21 cellular contexts compared by ENCODE assay signal in genomic region chr15:63530762-63531299, GRCh38. TPM values are rescaled to one million over a fixed set of nuclear protein-coding genes. Genes with fewer than 3 reads are reported as not detected.
A peak's percentile ranks its signal among the peaks of the same experiment; 100 is the strongest.
DNase-seq lines count a peak whose midpoint lies in the region; ATAC-seq and TF ChIP-seq lines count a peak whose summit lies in the region.
"Had no signal": no experiment of that assay in that cellular context is flagged by ENCODE, and none has a peak within 500 bp of the region (broad histone marks: within the 10 kb centered on the region; RNA-seq: fewer than 3 reads in every experiment).

No MANE protein-coding gene starts in this region.

- no peak overlapping the region for H2AFZ ChIP-seq in PC-9

- no peak overlapping the region for H2BK15ac ChIP-seq in mesendoderm (replicated peaks; ENCODE audit: low read depth)

- peak overlapping the region; percentile 79 for H3K27ac Mint-ChIP-seq in activated T-cell treated with anti-CD3 and anti-CD28 coated beads, Interleukin-2, amount 50 U/mL, for 24 hours
- H3K27ac Mint-ChIP-seq in activated naive CD8-positive, alpha-beta T cell, result peak overlapping the region; percentile 81
- peak overlapping the region; percentile 22 to 59 for H3K27ac Mint-ChIP-seq in stimulated activated naive CD8-positive, alpha-beta T cell treated with anti-CD3 and anti-CD28 coated beads, Interleukin-15, amount 100 ng/mL, for 72 hours

- H3K4me1 Mint-ChIP-seq in activated T-cell treated with anti-CD3 and anti-CD28 coated beads, Interleukin-2, amount 50 U/mL, for 24 hours (ENCODE audit: low read depth), result peaks cover 93% of the 10 kb centered on the region
- peaks cover 94% of the 10 kb centered on the region for H3K4me1 Mint-ChIP-seq in activated naive CD8-positive, alpha-beta T cell (ENCODE audit: low read depth)
- peaks cover 84% of the 10 kb centered on the region for H3K4me1 Mint-ChIP-seq in stimulated activated naive CD8-positive, alpha-beta T cell treated with anti-CD3 and anti-CD28 coated beads, Interleukin-15, amount 100 ng/mL, for 72 hours

- no CpG with 5 or more reads among the region's 3 CpGs for WGBS in mesendoderm (ENCODE audit: extremely low coverage, insufficient coverage, low lambda C conversion rate)

- peaks cover 42% of the 10 kb centered on the region for H3K36me3 Mint-ChIP-seq in activated T-cell treated with anti-CD3 and anti-CD28 coated beads, Interleukin-2, amount 50 U/mL, for 24 hours (ENCODE audit: low read depth)
- peaks cover 3% of the 10 kb centered on the region for H3K36me3 Mint-ChIP-seq in activated naive CD8-positive, alpha-beta T cell

- peak overlapping the region; percentile 7 for H3K4me3 Mint-ChIP-seq in activated T-cell treated with anti-CD3 and anti-CD28 coated beads, Interleukin-2, amount 50 U/mL, for 24 hours
- H3K4me3 Mint-ChIP-seq in activated naive CD8-positive, alpha-beta T cell, result peak overlapping the region; percentile 31
- peak overlapping the region; percentile 56 to 57 for H3K4me3 Mint-ChIP-seq in stimulated activated naive CD8-positive, alpha-beta T cell treated with anti-CD3 and anti-CD28 coated beads, Interleukin-15, amount 100 ng/mL, for 72 hours

- CTCF ChIA-PET in PC-9 (lab: Charles Lee), result no interaction called here

- no peaks in the 10 kb centered on the region for H3K27me3 Mint-ChIP-seq in activated T-cell treated with anti-CD3 and anti-CD28 coated beads, Interleukin-2, amount 50 U/mL, for 24 hours
- H3K27me3 Mint-ChIP-seq in activated naive CD8-positive, alpha-beta T cell, result no peaks in the 10 kb centered on the region
- no peaks in the 10 kb centered on the region for H3K27me3 Mint-ChIP-seq in stimulated activated naive CD8-positive, alpha-beta T cell treated with anti-CD3 and anti-CD28 coated beads, Interleukin-15, amount 100 ng/mL, for 72 hours

- H3K36me3 ChIP-seq in mesendoderm (ENCODE audit: control insufficient read depth, insufficient read depth, low read length), result no peaks in the 10 kb centered on the region
- no peaks in the 10 kb centered on the region for H3K36me3 ChIP-seq in PC-9 (ENCODE audit: low read depth)
- H3K36me3 ChIP-seq: ovary, transverse colon had no signal

- H3K27me3 ChIP-seq in mesendoderm (ENCODE audit: insufficient read depth, low read length, poor library complexity), result no peaks in the 10 kb centered on the region
- H3K27me3 ChIP-seq in PC-9 (ENCODE audit: insufficient read depth, low read depth), result no peaks in the 10 kb centered on the region
- H3K27me3 ChIP-seq: ovary, transverse colon had no signal

- H4K20me1 ChIP-seq in PC-9 (ENCODE audit: insufficient read depth), result peaks cover 7% of the 10 kb centered on the region; the same call in 1 of the 2 replicates

- peaks cover 5% of the 10 kb centered on the region for H3K79me2 ChIP-seq in mesendoderm (ENCODE audit: control insufficient read depth, insufficient read depth, low read length)
- peaks cover 93% of the 10 kb centered on the region for H3K79me2 ChIP-seq in PC-9 (ENCODE audit: low read depth)

- H3K4me2 ChIP-seq in mesendoderm (ENCODE audit: low read length) (no peak overlapping the region), PC-9 (no peak overlapping the region)

- H3K9me3 Mint-ChIP-seq in activated T-cell treated with anti-CD3 and anti-CD28 coated beads, Interleukin-2, amount 50 U/mL, for 24 hours, result no peaks in the 10 kb centered on the region
- H3K9me3 Mint-ChIP-seq in activated naive CD8-positive, alpha-beta T cell (ENCODE audit: low read depth), result no peaks in the 10 kb centered on the region
- no peaks in the 10 kb centered on the region for H3K9me3 Mint-ChIP-seq in stimulated activated naive CD8-positive, alpha-beta T cell treated with anti-CD3 and anti-CD28 coated beads, Interleukin-15, amount 100 ng/mL, for 72 hours
- H3K9me3 Mint-ChIP-seq: activated T-helper 2 cell treated with anti-CD3 and anti-CD28 coated beads, Interferon-gamma antibody, Interleukin-2, Interleukin-4, amounts not matched to agents 10 μg/mL and 5 μg/mL and 100 μg/mL, durations not matched to agents 14 hours and 24 hours and 36 hours had no signal

- H3K9me2 ChIP-seq in PC-9 (ENCODE audit: insufficient read depth), result no peaks in the 10 kb centered on the region

- peak; percentile 51 for ATAC-seq in GM21390 (IDR thresholded peaks at IDR 0.05; ENCODE audit: unreplicated experiment)
- peak; percentile 78 for ATAC-seq in stimulated activated naive CD8-positive, alpha-beta T cell treated with anti-CD3 and anti-CD28 coated beads, Interleukin-15, amount 100 ng/mL, for 72 hours
- ATAC-seq: esophagus mucosa had no signal

- no peak overlapping the region for H4K5ac ChIP-seq in mesendoderm (ENCODE audit: low read length)

- H4K8ac ChIP-seq in mesendoderm (ENCODE audit: low read depth, low read length), result no peak overlapping the region

- H2BK120ac ChIP-seq in mesendoderm (ENCODE audit: low read depth, low read length), result no peak overlapping the region

- H3K27ac ChIP-seq in mesendoderm (ENCODE audit: low read depth, low read length) (no peak overlapping the region), PC-9 (no peak overlapping the region), coronary artery (no peak overlapping the region)
- H3K27ac ChIP-seq: ovary, transverse colon had no signal

- no peak overlapping the region for H3K23ac ChIP-seq in mesendoderm (ENCODE audit: low read length)

- H3K79me1 ChIP-seq in mesendoderm (ENCODE audit: low read length), result peaks cover 18% of the 10 kb centered on the region

- POLR2A ChIA-PET in PC-9 (lab: Charles Lee; ENCODE audit: unreplicated experiment), result interaction anchor here (0.6 kb wide), 1 partner anchor 484 kb away, joined by 5 read pairs; no protein-coding TSS in a partner anchor

- H3K4me1 ChIP-seq in mesendoderm (ENCODE audit: control insufficient read depth, low read depth, low read length), result peaks cover 3% of the 10 kb centered on the region
- no peaks in the 10 kb centered on the region for H3K4me1 ChIP-seq in PC-9 (replicated peaks; ENCODE audit: insufficient read depth)

- no peak overlapping the region for H3K9ac ChIP-seq in mesendoderm (ENCODE audit: low read length)

- BruUV-seq in PC-9 (replicated peaks; lab: Mats Ljungman, UMichigan), result no TSS peak

- H3K56ac ChIP-seq in mesendoderm (ENCODE audit: low read length), result no peak overlapping the region

- H3K4me3 ChIP-seq in mesendoderm (ENCODE audit: low read length), result no peak overlapping the region
- no peak overlapping the region for H3K4me3 ChIP-seq in PC-9
- H3K4me3 ChIP-seq in coronary artery, result no peak overlapping the region
- H3K4me3 ChIP-seq: mucosa of descending colon, ovary, transverse colon had no signal

- 0 out of 2 replicates have a peak, but pooled peaks cover 6% of the 10 kb centered on the region for H3F3A ChIP-seq in PC-9 (ENCODE audit: insufficient read depth, low read depth)

- H3K18ac ChIP-seq in mesendoderm (ENCODE audit: low read length), result no peak overlapping the region

- H2AK5ac ChIP-seq in mesendoderm (ENCODE audit: low read length), result no peak overlapping the region

- DNase-seq in activated T-cell treated with anti-CD3 and anti-CD28 coated beads, Interleukin-2, amount 50 U/mL, for 24 hours, result no peak
- no peak for DNase-seq in activated T-cell treated with anti-CD3 and anti-CD28 coated beads, Interleukin-2, amount 50 U/mL, for 1 hour
- no peak for DNase-seq in stimulated activated naive CD8-positive, alpha-beta T cell treated with anti-CD3 and anti-CD28 coated beads, Interleukin-15, amount 100 ng/mL, for 72 hours
- DNase-seq in mesendoderm, result no peak
- DNase-seq in PC-9, result no peak
- no peak for DNase-seq in coronary artery (ENCODE audit: low spot score)
- DNase-seq: ACHN; dermis blood vessel endothelial cell; glutamatergic neuron; Karpas-422; mucosa of descending colon; NCI-H187; NCI-H446; ovary; SHP77; stimulated activated CD8-positive, alpha-beta memory T cell treated with anti-CD3 and anti-CD28 coated beads, Interleukin-4, amount 100 ng/mL, for 48 hours; transverse colon had no signal

- no peak overlapping the region for H2BK5ac ChIP-seq in mesendoderm (ENCODE audit: low read length)

- H3K4ac ChIP-seq in mesendoderm (ENCODE audit: low read depth, low read length), result no peak overlapping the region

- TF ChIP-seq CTCF in PC-9 (conservative IDR thresholded peaks at IDR 0.05), result no peak
- no peak for TF ChIP-seq CTCF in coronary artery (IDR thresholded peaks at IDR 0.05)

- H3K9me3 ChIP-seq in PC-9 (ENCODE audit: insufficient read depth, low read depth), result no peaks in the 10 kb centered on the region
- H3K9me3 ChIP-seq: mucosa of descending colon, ovary, transverse colon had no signal

- intact Hi-C loops in PC-9 (cut with micrococcal nuclease; ENCODE audit: unreplicated experiment), result no loop called here

RNA-seq across cellular contexts. Expression of gene USP3, which starts 26.4 kb away (rescaled TPM):
- polyA plus RNA-seq in mesendoderm (2013, experiment 1 of 2), result 10.3 TPM
- polyA plus RNA-seq in mesendoderm (2013, experiment 2 of 2), result 9.1 TPM
- total RNA-seq in PC-9 (2021), result 57.5 and 59.7 TPM in 2 replicates
